ENCODE assay signal across 30 cellular contexts in genomic region chr2:47819834-47820233, GRCh38. TPM values are rescaled to one million over a fixed set of nuclear protein-coding genes. Genes with fewer than 3 reads are reported as not detected.
A peak's percentile ranks its signal among the peaks of the same experiment; 100 is the strongest.
DNase-seq lines count a peak whose midpoint lies in the region; ATAC-seq, FAIRE-seq and TF ChIP-seq lines count a peak whose summit lies in the region.
"Had no signal": no experiment of that assay in that cellular context is flagged by ENCODE, and none has a peak within 500 bp of the region (broad histone marks: within the 10 kb centered on the region; RNA-seq: fewer than 3 reads in every experiment).

No MANE protein-coding gene starts in this region.

- no peak overlapping the region for H3K4me2 ChIP-seq in endothelial cell of umbilical vein (ENCODE audit: insufficient read depth, low read length)

- POLR2A ChIA-PET in MCF 10A (lab: Yijun Ruan, JAX) (no interaction called here), endothelial cell of umbilical vein (lab: Charles Lee) (no interaction called here), A673 (lab: Charles Lee; ENCODE audit: low non-redundant PET) (no interaction called here)

- H3K27me3 Mint-ChIP-seq in MCF 10A (ENCODE audit: insufficient read depth, unreplicated experiment), result no peaks in the 10 kb centered on the region
- H3K27me3 Mint-ChIP-seq: activated CD4-positive, alpha-beta memory T cell treated with anti-CD3 and anti-CD28 coated beads for 36 hours; activated naive CD8-positive, alpha-beta T cell treated with anti-CD3 and anti-CD28 coated beads, Interleukin-2, amount 50 U/mL, for 24 hours; CD4-positive, alpha-beta memory T cell; memory B cell had no signal

- H3K4me1 ChIP-seq in breast epithelium, result no peaks in the 10 kb centered on the region
- H3K4me1 ChIP-seq in endothelial cell of umbilical vein (ENCODE audit: control insufficient read depth, extremely low read depth, insufficient read depth, low read length), result no peaks in the 10 kb centered on the region
- H3K4me1 ChIP-seq in A673 (ENCODE audit: insufficient read depth, low read length, poor library complexity, severe bottlenecking), result no peaks in the 10 kb centered on the region
- H3K4me1 ChIP-seq: esophagus muscularis mucosa, gastroesophageal sphincter, parathyroid adenoma, upper lobe of right lung had no signal

- no peaks in the 10 kb centered on the region for H3K9me3 Mint-ChIP-seq in MCF 10A (ENCODE audit: unreplicated experiment)
- H3K9me3 Mint-ChIP-seq: activated CD4-positive, alpha-beta memory T cell treated with anti-CD3 and anti-CD28 coated beads for 36 hours; activated naive CD8-positive, alpha-beta T cell treated with anti-CD3 and anti-CD28 coated beads, Interleukin-2, amount 50 U/mL, for 24 hours; CD4-positive, alpha-beta memory T cell; memory B cell; nephron progenitor cell had no signal

- no peak overlapping the region for H2AFZ ChIP-seq in endothelial cell of umbilical vein (ENCODE audit: low read depth, low read length)
- H2AFZ ChIP-seq: parathyroid adenoma had no signal

- TF ChIP-seq CTCF in MCF 10A (IDR thresholded peaks at IDR 0.05; ENCODE audit: unreplicated experiment) (no peak), breast epithelium (IDR thresholded peaks at IDR 0.05) (no peak), endothelial cell of umbilical vein (IDR thresholded peaks at IDR 0.05; ENCODE audit: extremely low read depth in 1 of 2, insufficient read depth in 1 of 2, low read depth in 1 of 2, low read length in 2 of 2) (no peak), A673 (conservative IDR thresholded peaks at IDR 0.05; ENCODE audit: low read depth, low read length) (no peak)

- H3K9me1 ChIP-seq in endothelial cell of umbilical vein (replicated peaks; ENCODE audit: control insufficient read depth, extremely low read depth, insufficient read depth, low read length), result no peaks in the 10 kb centered on the region

- ATAC-seq in GM21360 (IDR thresholded peaks at IDR 0.05; ENCODE audit: unreplicated experiment), result no peak
- ATAC-seq: activated CD4-positive, CD25-positive, alpha-beta regulatory T cell treated with anti-CD3 and anti-CD28 coated beads, Interleukin-2, amount 50 U/mL, for 24 hours; activated naive CD8-positive, alpha-beta T cell treated with anti-CD3 and anti-CD28 coated beads, Interleukin-2, amount 50 U/mL, for 24 hours; gastroesophageal sphincter; left cardiac atrium; upper lobe of right lung had no signal

- peaks cover 90% of the 10 kb centered on the region for H3K36me3 Mint-ChIP-seq in MCF 10A (ENCODE audit: insufficient read depth, unreplicated experiment)

- H4K20me1 ChIP-seq in endothelial cell of umbilical vein (replicated peaks; ENCODE audit: control insufficient read depth, extremely low read depth, insufficient read depth, low read length), result no peaks in the 10 kb centered on the region

- intact Hi-C loops in MCF 10A (cut with micrococcal nuclease), result no loop called here
- intact Hi-C loops in breast epithelium (cut with DNase I; ENCODE audit: low total_unique reads), result no loop called here
- intact Hi-C loops in endothelial cell of umbilical vein (cut with micrococcal nuclease), result no loop called here
- intact Hi-C loops in posterior vena cava (cut with DNase I), result no loop called here
- intact Hi-C loops in A673 (cut with micrococcal nuclease; ENCODE audit: unreplicated experiment), result no loop called here

- BruUV-seq in MCF 10A (replicated peaks; lab: Mats Ljungman, UMichigan) (no TSS peak), endothelial cell of umbilical vein (replicated peaks; lab: Mats Ljungman, UMichigan) (no TSS peak), A673 (replicated peaks; lab: Mats Ljungman, UMichigan) (no TSS peak)

- H3K27me3 ChIP-seq in breast epithelium (no peaks in the 10 kb centered on the region), endothelial cell of umbilical vein (ENCODE audit: control insufficient read depth in 2 of 2, insufficient read depth in 2 of 2, low read length in 2 of 2) (no peaks in the 10 kb centered on the region), A673 (replicated peaks; ENCODE audit: insufficient read depth, low read depth, low read length, poor library complexity) (no peaks in the 10 kb centered on the region)
- H3K27me3 ChIP-seq: esophagus muscularis mucosa, gastroesophageal sphincter, upper lobe of right lung had no signal

- no peak overlapping the region for H3K4me3 ChIP-seq in breast epithelium
- H3K4me3 ChIP-seq in endothelial cell of umbilical vein (replicated peaks in 1 of 3; ENCODE audit: insufficient read depth in 1 of 3, low read depth in 1 of 3, low read length in 3 of 3), result no peak overlapping the region
- H3K4me3 ChIP-seq in A673 (ENCODE audit: low read depth, low read length, poor library complexity, severe bottlenecking), result no peak overlapping the region
- H3K4me3 ChIP-seq: esophagus muscularis mucosa, gastroesophageal sphincter, upper lobe of right lung had no signal

- TF ChIP-seq POLR2A in breast epithelium (IDR thresholded peaks at IDR 0.05) (no peak), endothelial cell of umbilical vein (IDR thresholded peaks at IDR 0.05; ENCODE audit: low read depth, low read length) (no peak)

- FAIRE-seq in endothelial cell of umbilical vein (lab: Jason Lieb, UNC), result no peak
- FAIRE-seq: small intestine had no signal

- no peak overlapping the region for H3K27ac ChIP-seq in breast epithelium
- H3K27ac ChIP-seq in endothelial cell of umbilical vein (ENCODE audit: insufficient read depth, low read depth, low read length), result no peak overlapping the region
- no peak overlapping the region for H3K27ac ChIP-seq in A673 (ENCODE audit: low read depth, low read length, poor library complexity, severe bottlenecking)
- H3K27ac ChIP-seq: 22Rv1, esophagus muscularis mucosa, gastroesophageal sphincter, parathyroid adenoma, upper lobe of right lung had no signal

- H3K9me3 ChIP-seq in breast epithelium, result no peaks in the 10 kb centered on the region
- H3K9me3 ChIP-seq in endothelial cell of umbilical vein (replicated peaks; ENCODE audit: control insufficient read depth, insufficient read depth, low read length), result no peaks in the 10 kb centered on the region
- no peaks in the 10 kb centered on the region for H3K9me3 ChIP-seq in A673 (ENCODE audit: low read depth, low read length, poor library complexity, severe bottlenecking)
- H3K9me3 ChIP-seq: esophagus muscularis mucosa, gastroesophageal sphincter, upper lobe of right lung had no signal

- dilution Hi-C loops in endothelial cell of umbilical vein (cut with MboI; ENCODE audit: extremely low pct_ligation_motif_present, low sequenced_read_pairs), result no loop called here

- DNase-seq in MCF 10A (ENCODE audit: unreplicated experiment) (peak; percentile 47), breast epithelium (ENCODE audit: low spot score in 2 of 2) (no peak), LoVo (ENCODE audit: low spot score) (peak; percentile 20), endothelial cell of umbilical vein (ENCODE audit: low read depth, low spot score) (no peak), posterior vena cava (ENCODE audit: low spot score) (no peak), medulla oblongata (ENCODE audit: extremely low spot score) (no peak), A673 (ENCODE audit: low spot score) (no peak)
- DNase-seq: activated CD4-positive, alpha-beta memory T cell treated with anti-CD3 and anti-CD28 coated beads for 36 hours; activated naive CD4-positive, alpha-beta T cell; activated naive CD8-positive, alpha-beta T cell treated with anti-CD3 and anti-CD28 coated beads, Interleukin-2, amount 50 U/mL, for 24 hours; CD4-positive, alpha-beta memory T cell; cerebellar nuclear complex; H7; left cardiac atrium; NCI-H1105; NCI-H187; NCI-H2171; NCI-H82; nephron progenitor cell; small intestine; stimulated activated naive CD4-positive, alpha-beta T cell; T-helper 2 cell; upper lobe of right lung had no signal

- no peak overlapping the region for H3K9ac ChIP-seq in endothelial cell of umbilical vein (replicated peaks; ENCODE audit: extremely low read depth, insufficient read depth, low read length)
- H3K9ac ChIP-seq: parathyroid adenoma had no signal

- H3K27ac Mint-ChIP-seq in MCF 10A (ENCODE audit: low read depth, unreplicated experiment), result no peak overlapping the region
- H3K27ac Mint-ChIP-seq: activated CD4-positive, alpha-beta memory T cell treated with anti-CD3 and anti-CD28 coated beads for 36 hours; activated naive CD8-positive, alpha-beta T cell treated with anti-CD3 and anti-CD28 coated beads, Interleukin-2, amount 50 U/mL, for 24 hours; memory B cell; nephron progenitor cell had no signal

- H3K36me3 ChIP-seq in breast epithelium, result no peaks in the 10 kb centered on the region
- peaks cover 20% of the 10 kb centered on the region in 2 experiments for H3K36me3 ChIP-seq in endothelial cell of umbilical vein (ENCODE audit: control insufficient read depth in 2 of 2, extremely low read depth in 1 of 2, insufficient read depth in 2 of 2, low read length in 2 of 2)
- peaks cover 77% of the 10 kb centered on the region for H3K36me3 ChIP-seq in A673 (ENCODE audit: insufficient read depth, low read length, poor library complexity, severe bottlenecking)

- peaks cover 7% of the 10 kb centered on the region for H3K4me1 Mint-ChIP-seq in MCF 10A (ENCODE audit: insufficient read depth, unreplicated experiment)
- H3K4me1 Mint-ChIP-seq: activated naive CD8-positive, alpha-beta T cell treated with anti-CD3 and anti-CD28 coated beads, Interleukin-2, amount 50 U/mL, for 24 hours; nephron progenitor cell had no signal

- CTCF ChIA-PET in MCF 10A (lab: Yijun Ruan, JAX) (interaction anchor here (0.6 kb wide), 1 partner anchor 383 kb away, joined by 3 read pairs; no protein-coding TSS in a partner anchor), endothelial cell of umbilical vein (lab: Charles Lee) (no interaction called here), A673 (lab: Charles Lee) (no interaction called here)

- no peak overlapping the region for H3K4me3 Mint-ChIP-seq in MCF 10A (ENCODE audit: unreplicated experiment)
- H3K4me3 Mint-ChIP-seq: activated CD4-positive, alpha-beta memory T cell treated with anti-CD3 and anti-CD28 coated beads for 36 hours; activated naive CD8-positive, alpha-beta T cell treated with anti-CD3 and anti-CD28 coated beads, Interleukin-2, amount 50 U/mL, for 24 hours; CD4-positive, alpha-beta memory T cell; memory B cell; nephron progenitor cell had no signal

- no peaks in the 10 kb centered on the region for H3K79me2 ChIP-seq in endothelial cell of umbilical vein (ENCODE audit: control insufficient read depth, insufficient read depth, low read length)
- H3K79me2 ChIP-seq: parathyroid adenoma had no signal

RNA-seq across cellular contexts. Expression of gene MSH6, which starts 36.9 kb away (rescaled TPM):
- total RNA-seq in MCF 10A (2022), result 40.3 and 45.3 TPM in 2 replicates
- total RNA-seq in breast epithelium, result 10 to 100 TPM; 31.4 to 60.0 (median 42.6) TPM
- total RNA-seq in endothelial cell of umbilical vein, result 59.3 and 74.0 TPM in 2 replicates
- 11.0 and 11.9 TPM in 2 replicates for polyA plus RNA-seq in endothelial cell of umbilical vein
- 17.6 and 18.1 TPM in 2 replicates for polyA plus RNA-seq in endothelial cell of umbilical vein (2011; cell fraction: cytosol; rRNA removed)
- 18.8 and 25.3 TPM in 2 replicates for polyA plus RNA-seq in endothelial cell of umbilical vein (2011; cell fraction: nucleus; rRNA removed)
- 43.9 and 44.0 TPM in 2 replicates for polyA plus RNA-seq in endothelial cell of umbilical vein (2012)
- 26.9 and 30.1 TPM in 2 replicates for polyA minus RNA-seq in endothelial cell of umbilical vein
- 63.9 TPM for polyA minus RNA-seq in endothelial cell of umbilical vein (2011; cell fraction: cytosol; rRNA and poly(A)+ RNA removed)
- polyA minus RNA-seq in endothelial cell of umbilical vein (2011; cell fraction: nucleus; rRNA and poly(A)+ RNA removed), result 17.0 and 21.5 TPM in 2 replicates
- 10 to 100 TPM; 30.8 to 36.3 TPM for total RNA-seq in posterior vena cava
- total RNA-seq in A673 (2021), result 182 and 189 TPM in 2 replicates

Comparison
In these comparisons a context has a peak if more than half of its experiments do, and no peak if none do; other contexts are left out.
1. DNase-seq: peak in MCF 10A (single experiment) and LoVo (single experiment); none in breast epithelium (0 of 2), endothelial cell of umbilical vein (single experiment), posterior vena cava (single experiment), medulla oblongata (single experiment) and A673 (single experiment).